Comparison of ENCODE assay signal across 1 cellular context in the genomic region with DNA sequence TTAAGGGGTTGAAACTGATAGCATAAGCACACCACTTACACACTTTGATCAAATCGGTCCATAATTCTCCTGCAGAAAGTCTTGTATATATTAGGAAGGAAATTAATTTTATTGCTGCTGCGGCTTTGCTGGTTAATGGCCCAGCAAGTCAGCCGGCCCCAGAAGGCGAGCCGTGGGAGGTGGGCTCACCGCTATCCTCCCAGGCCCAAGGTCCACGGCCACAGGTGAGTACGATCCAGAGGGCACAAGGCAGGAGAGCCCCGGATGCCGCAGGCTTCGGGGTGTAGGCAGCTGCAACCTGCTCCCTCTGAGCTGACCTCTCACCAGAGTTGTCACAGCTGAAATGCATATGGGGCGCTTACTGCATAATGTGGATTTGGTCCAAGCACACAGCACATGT.
TF ChIP-seq lines count a peak whose summit lies in the region.

No MANE protein-coding gene starts in this region.

TF ChIP-seq in GM23338, 12 proteins besides CTCF, POLR2A, EP300 and RAD21 (continued from another document):
- TF ChIP-seq, protein P1, sequence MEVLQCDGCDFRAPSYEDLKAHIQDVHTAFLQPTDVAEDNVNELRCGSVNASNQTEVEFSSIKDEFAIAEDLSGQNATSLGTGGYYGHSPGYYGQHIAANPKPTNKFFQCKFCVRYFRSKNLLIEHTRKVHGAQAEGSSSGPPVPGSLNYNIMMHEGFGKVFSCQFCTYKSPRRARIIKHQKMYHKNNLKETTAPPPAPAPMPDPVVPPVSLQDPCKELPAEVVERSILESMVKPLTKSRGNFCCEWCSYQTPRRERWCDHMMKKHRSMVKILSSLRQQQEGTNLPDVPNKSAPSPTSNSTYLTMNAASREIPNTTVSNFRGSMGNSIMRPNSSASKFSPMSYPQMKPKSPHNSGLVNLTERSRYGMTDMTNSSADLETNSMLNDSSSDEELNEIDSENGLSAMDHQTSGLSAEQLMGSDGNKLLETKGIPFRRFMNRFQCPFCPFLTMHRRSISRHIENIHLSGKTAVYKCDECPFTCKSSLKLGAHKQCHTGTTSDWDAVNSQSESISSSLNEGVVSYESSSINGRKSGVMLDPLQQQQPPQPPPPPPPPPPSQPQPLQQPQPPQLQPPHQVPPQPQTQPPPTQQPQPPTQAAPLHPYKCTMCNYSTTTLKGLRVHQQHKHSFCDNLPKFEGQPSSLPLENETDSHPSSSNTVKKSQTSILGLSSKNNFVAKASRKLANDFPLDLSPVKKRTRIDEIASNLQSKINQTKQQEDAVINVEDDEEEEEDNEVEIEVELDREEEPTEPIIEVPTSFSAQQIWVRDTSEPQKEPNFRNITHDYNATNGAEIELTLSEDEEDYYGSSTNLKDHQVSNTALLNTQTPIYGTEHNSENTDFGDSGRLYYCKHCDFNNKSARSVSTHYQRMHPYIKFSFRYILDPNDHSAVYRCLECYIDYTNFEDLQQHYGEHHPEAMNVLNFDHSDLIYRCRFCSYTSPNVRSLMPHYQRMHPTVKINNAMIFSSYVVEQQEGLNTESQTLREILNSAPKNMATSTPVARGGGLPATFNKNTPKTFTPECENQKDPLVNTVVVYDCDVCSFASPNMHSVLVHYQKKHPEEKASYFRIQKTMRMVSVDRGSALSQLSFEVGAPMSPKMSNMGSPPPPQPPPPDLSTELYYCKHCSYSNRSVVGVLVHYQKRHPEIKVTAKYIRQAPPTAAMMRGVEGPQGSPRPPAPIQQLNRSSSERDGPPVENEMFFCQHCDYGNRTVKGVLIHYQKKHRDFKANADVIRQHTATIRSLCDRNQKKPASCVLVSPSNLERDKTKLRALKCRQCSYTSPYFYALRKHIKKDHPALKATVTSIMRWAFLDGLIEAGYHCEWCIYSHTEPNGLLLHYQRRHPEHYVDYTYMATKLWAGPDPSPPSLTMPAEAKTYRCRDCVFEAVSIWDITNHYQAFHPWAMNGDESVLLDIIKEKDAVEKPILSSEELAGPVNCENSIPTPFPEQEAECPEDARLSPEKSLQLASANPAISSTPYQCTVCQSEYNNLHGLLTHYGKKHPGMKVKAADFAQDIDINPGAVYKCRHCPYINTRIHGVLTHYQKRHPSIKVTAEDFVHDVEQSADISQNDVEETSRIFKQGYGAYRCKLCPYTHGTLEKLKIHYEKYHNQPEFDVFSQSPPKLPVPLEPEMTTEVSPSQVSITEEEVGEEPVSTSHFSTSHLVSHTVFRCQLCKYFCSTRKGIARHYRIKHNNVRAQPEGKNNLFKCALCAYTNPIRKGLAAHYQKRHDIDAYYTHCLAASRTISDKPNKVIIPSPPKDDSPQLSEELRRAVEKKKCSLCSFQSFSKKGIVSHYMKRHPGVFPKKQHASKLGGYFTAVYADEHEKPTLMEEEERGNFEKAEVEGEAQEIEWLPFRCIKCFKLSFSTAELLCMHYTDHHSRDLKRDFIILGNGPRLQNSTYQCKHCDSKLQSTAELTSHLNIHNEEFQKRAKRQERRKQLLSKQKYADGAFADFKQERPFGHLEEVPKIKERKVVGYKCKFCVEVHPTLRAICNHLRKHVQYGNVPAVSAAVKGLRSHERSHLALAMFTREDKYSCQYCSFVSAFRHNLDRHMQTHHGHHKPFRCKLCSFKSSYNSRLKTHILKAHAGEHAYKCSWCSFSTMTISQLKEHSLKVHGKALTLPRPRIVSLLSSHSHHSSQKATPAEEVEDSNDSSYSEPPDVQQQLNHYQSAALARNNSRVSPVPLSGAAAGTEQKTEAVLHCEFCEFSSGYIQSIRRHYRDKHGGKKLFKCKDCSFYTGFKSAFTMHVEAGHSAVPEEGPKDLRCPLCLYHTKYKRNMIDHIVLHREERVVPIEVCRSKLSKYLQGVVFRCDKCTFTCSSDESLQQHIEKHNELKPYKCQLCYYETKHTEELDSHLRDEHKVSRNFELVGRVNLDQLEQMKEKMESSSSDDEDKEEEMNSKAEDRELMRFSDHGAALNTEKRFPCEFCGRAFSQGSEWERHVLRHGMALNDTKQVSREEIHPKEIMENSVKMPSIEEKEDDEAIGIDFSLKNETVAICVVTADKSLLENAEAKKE (CRISPR knock-in tag; IDR thresholded peaks at IDR 0.05), result no peak
- TF ChIP-seq, protein P2, sequence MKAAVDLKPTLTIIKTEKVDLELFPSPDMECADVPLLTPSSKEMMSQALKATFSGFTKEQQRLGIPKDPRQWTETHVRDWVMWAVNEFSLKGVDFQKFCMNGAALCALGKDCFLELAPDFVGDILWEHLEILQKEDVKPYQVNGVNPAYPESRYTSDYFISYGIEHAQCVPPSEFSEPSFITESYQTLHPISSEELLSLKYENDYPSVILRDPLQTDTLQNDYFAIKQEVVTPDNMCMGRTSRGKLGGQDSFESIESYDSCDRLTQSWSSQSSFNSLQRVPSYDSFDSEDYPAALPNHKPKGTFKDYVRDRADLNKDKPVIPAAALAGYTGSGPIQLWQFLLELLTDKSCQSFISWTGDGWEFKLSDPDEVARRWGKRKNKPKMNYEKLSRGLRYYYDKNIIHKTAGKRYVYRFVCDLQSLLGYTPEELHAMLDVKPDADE (IDR thresholded peaks at IDR 0.05), result no peak
- TF ChIP-seq EZH2phosphoT487 (IDR thresholded peaks at IDR 0.05; ENCODE audit: unreplicated experiment) (no peak), ZNF331 (CRISPR knock-in tag; IDR thresholded peaks at IDR 0.05; ENCODE audit: low read depth) (no peak)
TF ChIP-seq in GM23338: peak in this region for 0.
